Comparison of ENCODE assay signal across 2 cellular contexts in genomic region chr1:170536924-170537551, GRCh38.
TF ChIP-seq lines count a peak whose summit lies in the region.

No MANE protein-coding gene starts in this region.

TF ChIP-seq in IMR-90, 13 proteins besides CTCF, POLR2A, EP300 and RAD21:
- TF ChIP-seq CEBPB (IDR thresholded peaks at IDR 0.05; ENCODE audit: low read depth, low read length), result no peak
- no peak for TF ChIP-seq ELK1 (IDR thresholded peaks at IDR 0.05; ENCODE audit: borderline replicate concordance, low read depth, low read length)
- TF ChIP-seq MAZ (IDR thresholded peaks at IDR 0.05; ENCODE audit: borderline replicate concordance, low read depth, low read length), result no peak

TF ChIP-seq in GM12878, 131 proteins besides CTCF, POLR2A, EP300 and RAD21:
- TF ChIP-seq NBN (IDR thresholded peaks at IDR 0.05) (0 out of 2 replicates have a peak, but pooled peaks have one; percentile 45), IKZF1 (conservative IDR thresholded peaks at IDR 0.05) (peak; percentile 54), ZNF687 (IDR thresholded peaks at IDR 0.05) (peak; percentile 73; the same call in 1 of the 2 replicates), MTA2 (IDR thresholded peaks at IDR 0.05; ENCODE audit: low read depth) (peak; percentile 60; the same call in 1 of the 2 replicates), IRF5 (IDR thresholded peaks at IDR 0.05; ENCODE audit: borderline replicate concordance) (no peak), MLLT1 (IDR thresholded peaks at IDR 0.05) (peak; percentile 72; the same call in 1 of the 2 replicates), NR2F1 (conservative IDR thresholded peaks at IDR 0.05) (peak; percentile 93), ATF7 (IDR thresholded peaks at IDR 0.05; ENCODE audit: low read depth) (peak; percentile 25; the same call in 1 of the 2 replicates), HDGF (IDR thresholded peaks at IDR 0.05) (0 out of 2 replicates have a peak, but pooled peaks have one; percentile 44), TCF7 (IDR thresholded peaks at IDR 0.05; ENCODE audit: borderline replicate concordance) (no peak)
